Comparison of ENCODE assay signal across 1 cellular context in genomic region chr14:20455355-20456300, GRCh38.
TF ChIP-seq lines count a peak whose summit lies in the region.

No MANE protein-coding gene starts in this region.

TF ChIP-seq in K562, 482 proteins besides CTCF, POLR2A, EP300 and RAD21 (continued from another document and continues in another):
- TF ChIP-seq PRMT5 (CRISPR knock-in tag; IDR thresholded peaks at IDR 0.05) (no peak), ZNF431 (CRISPR knock-in tag; IDR thresholded peaks at IDR 0.05) (no peak), C11orf30 (IDR thresholded peaks at IDR 0.05; ENCODE audit: low read depth) (0 out of 2 replicates have a peak, but pooled peaks have one; percentile 11), ARID2 (IDR thresholded peaks at IDR 0.05) (no peak), HCFC1 (IDR thresholded peaks at IDR 0.05; ENCODE audit: low read depth, low read length) (no peak), LARP7 (IDR thresholded peaks at IDR 0.05) (no peak), TAL1 (IDR thresholded peaks at IDR 0.05) (no peak), ZNF263 (CRISPR knock-in tag; IDR thresholded peaks at IDR 0.05; ENCODE audit: borderline replicate concordance) (no peak), ERF (CRISPR knock-in tag; IDR thresholded peaks at IDR 0.05) (no peak), BRD4 (IDR thresholded peaks at IDR 0.05) (no peak), ZFX (CRISPR knock-in tag; IDR thresholded peaks at IDR 0.05) (peak; percentile 41; the same call in 1 of the 2 replicates), CEBPZ (IDR thresholded peaks at IDR 0.05; ENCODE audit: borderline replicate concordance, low read depth, low read length) (no peak), RBM34 (IDR thresholded peaks at IDR 0.05; ENCODE audit: borderline replicate concordance, insufficient read depth, low read length) (no peak), SREBF2 (CRISPR knock-in tag; IDR thresholded peaks at IDR 0.05) (no peak), ADNP (tag; IDR thresholded peaks at IDR 0.05) (no peak), TEAD4 (IDR thresholded peaks at IDR 0.05; ENCODE audit: low read length) (no peak), TEAD4 (CRISPR knock-in tag; IDR thresholded peaks at IDR 0.05; ENCODE audit: borderline replicate concordance) (no peak), NCOA1 (IDR thresholded peaks at IDR 0.05; ENCODE audit: low read depth) (peak; percentile 72), FUS (optimal IDR thresholded peaks at IDR 0.05; ENCODE audit: low read depth, low read length) (no peak), PTRF (tag; IDR thresholded peaks at IDR 0.05) (no peak), ZC3H4 (CRISPR knock-in tag; IDR thresholded peaks at IDR 0.05; ENCODE audit: borderline replicate concordance) (no peak), KLF1 (tag; IDR thresholded peaks at IDR 0.05) (no peak), ELF2 (CRISPR knock-in tag; IDR thresholded peaks at IDR 0.05) (no peak), ZNF277 (CRISPR knock-in tag; IDR thresholded peaks at IDR 0.05; ENCODE audit: borderline replicate concordance) (no peak), HIVEP1 (CRISPR knock-in tag; IDR thresholded peaks at IDR 0.05) (no peak), FOXP1 (CRISPR knock-in tag; IDR thresholded peaks at IDR 0.05) (peak; percentile 52; the same call in 1 of the 2 replicates), ZFP36 (IDR thresholded peaks at IDR 0.05; ENCODE audit: low read depth, low read length, partially characterized antibody) (no peak), MAX (CRISPR knock-in tag; IDR thresholded peaks at IDR 0.05) (peak; percentile 63), HOMEZ (CRISPR knock-in tag; IDR thresholded peaks at IDR 0.05) (no peak), XRCC3 (IDR thresholded peaks at IDR 0.05) (no peak), RBM25 (IDR thresholded peaks at IDR 0.05; ENCODE audit: low read depth, low read length, severe bottlenecking) (no peak), TOE1 (IDR thresholded peaks at IDR 0.05; ENCODE audit: borderline replicate concordance) (peak; percentile 72), TOE1 (CRISPR knock-in tag; IDR thresholded peaks at IDR 0.05; ENCODE audit: borderline replicate concordance, low read depth) (no peak), NEUROD1 (IDR thresholded peaks at IDR 0.05; ENCODE audit: borderline replicate concordance, low read depth, low read length, partially characterized antibody) (no peak), SRSF3 (IDR thresholded peaks at IDR 0.05; ENCODE audit: insufficient read depth, low read length) (no peak), HLTF (IDR thresholded peaks at IDR 0.05) (no peak), MAFF (IDR thresholded peaks at IDR 0.05; ENCODE audit: low read length) (no peak), POLR2H (tag; IDR thresholded peaks at IDR 0.05; ENCODE audit: low read depth) (no peak), ZNF3 (CRISPR knock-in tag; IDR thresholded peaks at IDR 0.05) (no peak), PBX2 (CRISPR knock-in tag; IDR thresholded peaks at IDR 0.05; ENCODE audit: low read depth) (no peak), PBX2 (tag; conservative IDR thresholded peaks at IDR 0.05; ENCODE audit: low read depth) (no peak), POLR3G (IDR thresholded peaks at IDR 0.05; ENCODE audit: extremely low read depth, insufficient read length, insufficient replicate concordance) (no peak), ZNF280A (IDR thresholded peaks at IDR 0.05; ENCODE audit: low read depth, partially characterized antibody) (no peak), SIN3B (IDR thresholded peaks at IDR 0.05; ENCODE audit: low read depth) (no peak), RBBP5 (IDR thresholded peaks at IDR 0.05; ENCODE audit: borderline replicate concordance, insufficient read depth, low read length, poor library complexity, severe bottlenecking) (peak; percentile 61), SMAD2 (IDR thresholded peaks at IDR 0.05; ENCODE audit: low read depth, low read length) (no peak), IRF9 (tag; IDR thresholded peaks at IDR 0.05) (no peak), MEF2D (tag; conservative IDR thresholded peaks at IDR 0.05; ENCODE audit: low read depth) (0 out of 2 replicates have a peak, but pooled peaks have one; percentile 10), IRF1 (CRISPR knock-in tag; IDR thresholded peaks at IDR 0.05; ENCODE audit: borderline replicate concordance) (no peak), SFPQ (IDR thresholded peaks at IDR 0.05; ENCODE audit: low read depth, low read length) (no peak), TAF15 (IDR thresholded peaks at IDR 0.05; ENCODE audit: low read depth, low read length) (no peak), ZNF77 (CRISPR knock-in tag; IDR thresholded peaks at IDR 0.05) (no peak), RCOR1 (IDR thresholded peaks at IDR 0.05; ENCODE audit: borderline replicate concordance in 1 of 2, low read depth in 2 of 2, low read length in 2 of 2) (peak in 1 of 2 experiments; percentile 48; a peak in 1 of 4 replicates), SREBF1 (IDR thresholded peaks at IDR 0.05; ENCODE audit: borderline replicate concordance, low read depth, low read length) (no peak), ZNF217 (CRISPR knock-in tag; IDR thresholded peaks at IDR 0.05) (no peak), SETDB1 (IDR thresholded peaks at IDR 0.05; ENCODE audit: low read length) (no peak), KDM2B (CRISPR knock-in tag; IDR thresholded peaks at IDR 0.05) (no peak), GATAD2A (IDR thresholded peaks at IDR 0.05) (no peak), WHSC1 (IDR thresholded peaks at IDR 0.05; ENCODE audit: low read length) (no peak), EWSR1 (IDR thresholded peaks at IDR 0.05; ENCODE audit: borderline replicate concordance, low read depth, partially characterized antibody) (no peak), ZNF79 (CRISPR knock-in tag; IDR thresholded peaks at IDR 0.05; ENCODE audit: low read depth) (no peak), MLX (CRISPR knock-in tag; conservative IDR thresholded peaks at IDR 0.05) (no peak), KDM4B (IDR thresholded peaks at IDR 0.05; ENCODE audit: borderline replicate concordance in 2 of 2, low read depth in 1 of 2) (no peak)
